Comparison of ENCODE assay signal across 8 cellular contexts in the genomic region with DNA sequence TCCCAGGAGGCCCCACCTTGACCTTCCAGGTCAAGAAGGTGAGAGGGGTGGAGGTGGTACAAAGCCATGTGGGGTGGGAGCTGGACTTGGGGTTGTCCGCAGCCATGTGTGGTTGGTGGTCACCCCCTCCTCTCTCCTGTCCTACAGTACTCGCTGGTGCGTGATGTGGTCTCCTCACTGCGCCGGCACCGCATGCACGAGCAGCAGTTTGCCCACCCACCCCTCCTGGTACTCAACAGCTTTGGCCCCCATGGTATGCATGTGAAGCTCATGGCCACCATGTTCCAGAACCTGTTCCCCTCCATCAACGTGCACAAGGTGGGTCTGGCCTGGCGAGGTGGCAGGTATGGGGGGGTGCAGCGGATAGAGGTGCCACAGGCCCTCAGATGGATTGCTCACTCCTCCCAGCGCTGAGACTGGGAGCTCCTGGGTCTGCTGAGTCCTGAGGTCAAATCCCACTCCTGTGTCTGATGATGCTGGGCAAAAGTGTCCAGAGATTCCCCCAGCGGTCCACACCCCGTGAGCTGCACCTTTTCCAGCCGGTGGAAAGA. TPM values are rescaled to one million over a fixed set of nuclear protein-coding genes. Genes with fewer than 3 reads are reported as not detected.
DNase-seq lines count a peak whose midpoint lies in the region; ATAC-seq, FAIRE-seq and TF ChIP-seq lines count a peak whose summit lies in the region.
"Had no signal": no experiment of that assay in that cellular context is flagged by ENCODE, and none has a peak within 500 bp of the region (broad histone marks: within the 10 kb centered on the region; RNA-seq: fewer than 3 reads in every experiment).

No MANE protein-coding gene starts in this region.

- peaks cover 35% of the 10 kb centered on the region for H3K79me2 ChIP-seq in PC-9 (ENCODE audit: low read depth)

- peaks cover 4 to 7% of the 10 kb centered on the region in 2 donors for H3K36me3 Mint-ChIP-seq in naive B cell

- TF ChIP-seq POLR2A in GM12892 (IDR thresholded peaks at IDR 0.05; ENCODE audit: low read depth, low read length) (peak; percentile 42; the same call in 1 of the 2 replicates), H54 (IDR thresholded peaks at IDR 0.05; ENCODE audit: low read depth, low read length) (no peak)

- peaks cover 9% of the 10 kb centered on the region for H3K4me1 ChIP-seq in PC-9 (replicated peaks; ENCODE audit: insufficient read depth)

- TF ChIP-seq CTCF in PC-9 (conservative IDR thresholded peaks at IDR 0.05) = no peak

- H3K27ac ChIP-seq in PC-9 = no peak overlapping the region
- H3K27ac ChIP-seq: ascending aorta had no signal

- H3K9me3 Mint-ChIP-seq in naive B cell = peaks cover 0 to 4% (median 0%) of the 10 kb centered on the region in 7 donors

- peak overlapping the region; percentile 88 for H3K4me2 ChIP-seq in PC-9

- peak overlapping the region; percentile 98; the same call in 1 of the 2 replicates for H3K4me3 ChIP-seq in PC-9

- no peaks in the 10 kb centered on the region for H3K9me2 ChIP-seq in PC-9 (ENCODE audit: insufficient read depth)

- no peaks in the 10 kb centered on the region for H3K27me3 ChIP-seq in PC-9 (ENCODE audit: insufficient read depth, low read depth)
- H3K27me3 ChIP-seq: ascending aorta had no signal

- peaks cover 34% of the 10 kb centered on the region for H3K36me3 ChIP-seq in PC-9 (ENCODE audit: low read depth)

- peaks cover 56% of the 10 kb centered on the region for H3F3A ChIP-seq in PC-9 (ENCODE audit: insufficient read depth, low read depth)

- H2AFZ ChIP-seq in PC-9 = no peak overlapping the region

- DNase-seq in GM12892 (ENCODE audit: insufficient read length) = no peak
- no peak for DNase-seq in PC-9
- DNase-seq in naive B cell = no peak
- DNase-seq in H54 (ENCODE audit: insufficient read length, low spot score) = no peak
- DNase-seq in NCI-H1694 (lab: John Stamatoyannopoulos, UW) = no peak
- DNase-seq: midbrain; stimulated activated CD4-positive, alpha-beta T cell treated with anti-CD3 and anti-CD28 coated beads, Interleukin-4, amount 100 ng/mL, for 24 hours had no signal

- no TSS peak for BruUV-seq in PC-9 (replicated peaks; lab: Mats Ljungman, UMichigan)

- H3K9me3 ChIP-seq in PC-9 (ENCODE audit: insufficient read depth, low read depth) = no peaks in the 10 kb centered on the region
- H3K9me3 ChIP-seq: ascending aorta had no signal

- peaks cover 54 to 66% (median 64%) of the 10 kb centered on the region in 3 donors for H3K4me1 Mint-ChIP-seq in naive B cell

- intact Hi-C loops in PC-9 (cut with micrococcal nuclease; ENCODE audit: unreplicated experiment) = loop anchor here (10.0 kb wide), 1 partner anchor 173 kb away; a partner anchor contains a TSS

- ATAC-seq in naive B cell (ENCODE audit: low read depth in 2 of 2) = no peak

- POLR2A ChIA-PET in PC-9 (lab: Charles Lee; ENCODE audit: unreplicated experiment) = interaction anchor here (0.5 to 0.7 kb wide), 2 partner anchors 27 to 187 kb away, joined by 4 to 9 read pairs; no protein-coding TSS in a partner anchor

- peak overlapping the region in 7 of 8 donors; percentile 19 to 92 (median 84) for H3K4me3 Mint-ChIP-seq in naive B cell

- no peaks in the 10 kb centered on the region for H3K27me3 Mint-ChIP-seq in naive B cell

- H3K27ac Mint-ChIP-seq in naive B cell = peak overlapping the region in 2 of 6 donors; percentile 84 to 100

- FAIRE-seq in GM12892 (lab: Jason Lieb, UNC) (no peak), H54 (lab: Jason Lieb, UNC) (no peak)

- CTCF ChIA-PET in PC-9 (lab: Charles Lee) = interaction anchor here (0.7 kb wide), 1 partner anchor 272 kb away, joined by 4 read pairs; a partner anchor contains a TSS

- peaks cover 39% of the 10 kb centered on the region for H4K20me1 ChIP-seq in PC-9 (ENCODE audit: insufficient read depth)

RNA-seq across cellular contexts. Expression of a gene that starts 1.7 kb away (rescaled TPM):
- polyA plus RNA-seq in GM12892 (2012; ENCODE audit: missing spikeins) = 61.1 TPM
- 38.4 and 41.0 TPM in 2 replicates for total RNA-seq in PC-9 (2021)
- polyA plus RNA-seq in naive B cell (ENCODE audit: low read depth in 6 of 6) = 10 to 100 TPM in 5 of 6 donors, 1 to 10 TPM in 1; 7.8 to 30.7 (median 15.1) TPM
- total RNA-seq: ascending aorta had no signal

RNA-seq across cellular contexts. Expression of a gene that starts 3.6 kb away (rescaled TPM):
- 11.0 TPM for polyA plus RNA-seq in GM12892 (2012; ENCODE audit: missing spikeins)
- total RNA-seq in PC-9 (2021) = 23.7 and 27.4 TPM in 2 replicates
- polyA plus RNA-seq in naive B cell (ENCODE audit: low read depth in 6 of 6) = 1 to 10 TPM in 3 of 6 donors, under 1 TPM in 3; 0.69 to 1.2 (median 0.92) TPM

RNA-seq across cellular contexts. Expression of a gene that starts 5.4 kb away (rescaled TPM):
- 16.8 TPM for polyA plus RNA-seq in GM12892 (2012; ENCODE audit: missing spikeins)
- not detected in 2 replicates for total RNA-seq in PC-9 (2021)
- polyA plus RNA-seq in naive B cell (ENCODE audit: low read depth in 6 of 6) = 1 to 10 TPM in 1 of 6 donors, under 1 TPM in 3, not detected in 2; 0.39 to 1.1 (median 0.65) TPM
- total RNA-seq: ascending aorta had no signal

RNA-seq across cellular contexts. Expression of a gene that starts 11.8 kb away (rescaled TPM):
- 129 TPM for polyA plus RNA-seq in GM12892 (2012; ENCODE audit: missing spikeins)
- 195 and 234 TPM in 2 replicates for total RNA-seq in PC-9 (2021)
- polyA plus RNA-seq in naive B cell (ENCODE audit: low read depth in 6 of 6) = 100 to 1,000 TPM; 141 to 177 (median 159) TPM

RNA-seq across cellular contexts. Expression of a gene that starts 21.8 kb away (rescaled TPM):
- 58.7 TPM for polyA plus RNA-seq in GM12892 (2012; ENCODE audit: missing spikeins)
- 25.6 and 30.6 TPM in 2 replicates for total RNA-seq in PC-9 (2021)
- 10 to 100 TPM; 14.7 to 37.0 (median 23.8) TPM for polyA plus RNA-seq in naive B cell (ENCODE audit: low read depth in 6 of 6)
